Comparison of ENCODE assay signal across 18 cellular contexts in the genomic region with DNA sequence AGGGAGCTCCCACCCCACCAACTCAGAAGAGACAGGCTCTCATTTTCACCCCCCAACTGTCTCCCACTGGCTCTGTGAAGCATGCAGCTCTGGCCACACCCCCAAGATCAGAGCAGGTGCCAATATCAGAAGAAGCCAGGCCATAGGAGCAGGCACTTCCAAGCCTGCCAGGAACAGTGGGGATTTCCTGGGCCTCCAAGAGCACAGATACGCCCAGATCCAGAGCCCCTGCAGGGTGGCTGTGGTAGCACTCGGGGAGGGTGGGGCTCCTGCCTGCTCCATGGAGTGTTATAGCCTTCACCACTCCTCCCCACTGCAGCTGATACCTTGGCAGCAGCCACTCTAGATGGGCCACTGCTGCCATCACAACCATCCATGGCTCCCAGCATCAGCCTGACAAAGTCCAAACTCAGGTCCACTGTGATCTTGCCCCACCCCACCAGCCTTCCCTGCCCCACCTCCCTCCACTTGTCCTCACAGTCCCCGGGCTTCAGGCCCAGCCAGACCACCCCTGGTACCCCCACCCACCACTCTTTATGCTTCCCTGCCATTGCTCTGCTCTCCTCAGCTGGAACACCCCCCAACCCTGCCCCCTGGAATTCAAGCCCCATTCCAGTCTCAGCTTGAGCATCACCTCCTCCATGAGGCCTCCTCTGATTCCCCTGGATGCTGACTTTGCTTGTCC.
"Had no signal": no experiment of that assay in that cellular context is flagged by ENCODE, and none has a peak within 500 bp of the region (broad histone marks: within the 10 kb centered on the region; RNA-seq: fewer than 3 reads in every experiment).

No MANE protein-coding gene starts in this region.

- H3K79me2 ChIP-seq: hepatocyte, parathyroid adenoma had no signal

- H3K27ac ChIP-seq: ascending aorta, breast epithelium, esophagus muscularis mucosa, hepatocyte, parathyroid adenoma had no signal

- H3K27me3 ChIP-seq: ascending aorta had no signal

- H2AFZ ChIP-seq: hepatocyte, parathyroid adenoma had no signal

- H3K36me3 ChIP-seq: ascending aorta, breast epithelium, esophagus muscularis mucosa had no signal

- H3K4me3 ChIP-seq: ascending aorta, breast epithelium, esophagus muscularis mucosa, hepatocyte had no signal

- H3K9ac ChIP-seq: parathyroid adenoma had no signal

- H3K9me3 ChIP-seq: ascending aorta, breast epithelium, esophagus muscularis mucosa had no signal

- ATAC-seq: left lobe of liver; stimulated activated memory B cell treated with anti-CD40 and anti-IgM and Interleukin-4, amounts not matched to agents 10 μg/mL and 1 μg/mL and 100 μg/mL, for 72 hours had no signal

- H3K4me1 ChIP-seq: ascending aorta, breast epithelium, esophagus muscularis mucosa, parathyroid adenoma had no signal

- H3K4me2 ChIP-seq: hepatocyte had no signal

- FAIRE-seq: keratinocyte, TTC549, urothelium cell line had no signal

- DNase-seq: activated CD4-positive, alpha-beta T cell treated with anti-CD3 and anti-CD28 coated beads, Interleukin-2, amount 10 ng/mL, durations not matched to agents 24 days and 14 days; activated CD4-positive, CD25-positive, alpha-beta regulatory T cell; activated naive CD4-positive, alpha-beta T cell treated with anti-CD3 and anti-CD28 coated beads, Interleukin-2, amount 10 ng/mL, durations not matched to agents 7 days and 5 days; activated T-cell treated with anti-CD3 and anti-CD28 coated beads, Interleukin-2, amount 50 U/mL, for 24 hours; naive B cell; stimulated activated CD4-positive, alpha-beta T cell treated with anti-CD3 and anti-CD28 coated beads, Interleukin-12 subunit alpha, Interleukin-12 subunit beta, amount 100 ng/mL, for 4 hours; stimulated activated CD4-positive, alpha-beta T cell treated with anti-CD3 and anti-CD28 coated beads, Interleukin-2, amount 100 ng/mL, for 24 hours; T-helper 2 cell had no signal
